16 cellular contexts compared by ENCODE assay signal in the genomic region with DNA sequence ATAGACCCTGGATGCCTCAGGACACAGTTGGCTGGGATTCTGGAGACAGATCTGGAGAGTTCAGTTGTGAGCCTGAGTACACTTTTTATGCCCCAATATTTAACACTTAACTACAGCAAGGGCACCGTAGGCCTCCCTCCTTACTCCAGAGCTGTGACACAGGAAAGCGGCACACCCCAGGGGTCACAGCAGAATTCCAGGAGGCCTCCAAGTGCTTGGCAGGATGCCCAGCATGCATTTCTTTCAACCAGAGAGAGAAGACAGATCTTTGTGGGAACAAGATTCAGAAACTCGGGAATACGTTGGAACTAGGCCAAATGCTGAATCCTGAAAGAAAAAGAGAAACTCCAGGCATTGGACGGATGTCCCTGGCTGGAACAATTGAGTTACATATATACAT.
DNase-seq lines count a peak whose midpoint lies in the region; ATAC-seq and TF ChIP-seq lines count a peak whose summit lies in the region.
"Had no signal": no experiment of that assay in that cellular context is flagged by ENCODE, and none has a peak within 500 bp of the region (broad histone marks: within the 10 kb centered on the region; RNA-seq: fewer than 3 reads in every experiment).

No MANE protein-coding gene starts in this region.

- no peak for TF ChIP-seq CTCF in lower leg skin (IDR thresholded peaks at IDR 0.05)

- ATAC-seq in left ventricle myocardium superior = peak; percentile 28
- ATAC-seq in HG03565 (IDR thresholded peaks at IDR 0.05; ENCODE audit: unreplicated experiment) = no peak
- ATAC-seq: Panc1 had no signal

- DNase-seq in DMS 273 (lab: John Stamatoyannopoulos, UW; ENCODE audit: unreplicated experiment) = peak; percentile 4
- DNase-seq in DMS 273 treated with DMSO at 0.1 percent for 48 hours (lab: John Stamatoyannopoulos, UW) = no peak
- peak; percentile 68 for DNase-seq in amniotic epithelial cell (ENCODE audit: low read depth)
- DNase-seq in left ventricle myocardium superior = peak; percentile 45
- peak; percentile 59 for DNase-seq in skeletal muscle cell (ENCODE audit: low read depth)
- DNase-seq in lower leg skin (ENCODE audit: low spot score in 2 of 2) = no peak
- no peak for DNase-seq in NCI-H2196 (lab: John Stamatoyannopoulos, UW; ENCODE audit: unreplicated experiment)
- DNase-seq: activated CD4-positive, alpha-beta T cell treated with anti-CD3 and anti-CD28 coated beads, Interleukin-2, amount 50 U/mL, for 48 hours; activated gamma-delta T cell treated with Interleukin-2 at 50 U/mL for 16 hours; Caco-2; esophagus squamous epithelium; NCI-H510A; stimulated activated CD4-positive, alpha-beta T cell treated with anti-CD3 and anti-CD28 coated beads, Interleukin-12 subunit alpha, Interleukin-12 subunit beta, amount 100 ng/mL, for 4 hours; transverse colon had no signal

- H3K4me3 ChIP-seq in skeletal muscle cell (ENCODE audit: low read depth, low read length) (no peak overlapping the region), lower leg skin (ENCODE audit: low read depth, poor library complexity, severe bottlenecking) (no peak overlapping the region)
- H3K4me3 ChIP-seq: esophagus squamous epithelium, transverse colon had no signal

- TF ChIP-seq POLR2A in lower leg skin (IDR thresholded peaks at IDR 0.05) = no peak

- intact Hi-C loops in left ventricle myocardium superior (cut with micrococcal nuclease) (no loop called here), lower leg skin (cut with DNase I; ENCODE audit: low total_unique reads) (no loop called here)

- WGBS in lower leg skin, 2 donors = 66 to 73% methylated on average over 5 of the region's 5 CpGs

Comparison
In these comparisons a context has a peak if more than half of its experiments do, and no peak if none do; other contexts are left out.
1. DNase-seq: peak in DMS 273 (single experiment), amniotic epithelial cell (single experiment), left ventricle myocardium superior (single experiment) and skeletal muscle cell (single experiment); none in DMS 273 treated with DMSO at 0.1 percent for 48 hours (single experiment), lower leg skin (0 of 2) and NCI-H2196 (single experiment).